8 cellular contexts compared by ENCODE assay signal in the genomic region with DNA sequence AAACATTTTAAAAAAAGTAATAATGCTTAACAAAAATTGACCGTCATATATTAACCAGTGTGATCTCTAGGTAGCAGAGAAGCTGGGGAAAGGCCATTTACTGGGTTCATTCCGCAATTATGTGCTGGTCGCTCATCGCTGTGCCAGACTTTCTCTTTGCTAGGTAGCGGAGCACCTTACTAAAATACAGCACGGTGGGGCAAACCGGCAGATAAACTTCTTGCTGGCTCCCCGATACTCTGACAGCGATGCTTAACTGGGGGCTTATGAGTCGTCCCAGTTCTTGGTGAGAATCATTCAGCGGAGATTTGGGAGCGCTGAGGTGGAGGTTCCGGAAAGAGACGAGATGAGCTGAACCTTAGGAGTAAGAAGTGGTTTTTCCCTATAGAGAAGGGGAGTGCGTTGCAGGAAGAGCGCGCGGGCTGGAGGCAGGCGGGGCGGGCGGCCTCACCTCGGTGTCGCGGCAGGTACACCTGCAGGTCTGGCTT. TPM values are rescaled to one million over a fixed set of nuclear protein-coding genes. Genes with fewer than 3 reads are reported as not detected.
DNase-seq lines count a peak whose midpoint lies in the region; ATAC-seq and TF ChIP-seq lines count a peak whose summit lies in the region.

No MANE protein-coding gene starts in this region.

- no peaks in the 10 kb centered on the region for H3K36me3 ChIP-seq in breast epithelium
- no peaks in the 10 kb centered on the region for H3K36me3 ChIP-seq in mucosa of descending colon (ENCODE audit: low read depth)

- H3K4me1 ChIP-seq in breast epithelium (peaks cover 0 to 8% of the 10 kb centered on the region in 2 donors), mucosa of descending colon (ENCODE audit: low read depth) (peaks cover 8% of the 10 kb centered on the region)

- H3K27ac ChIP-seq in C4-2B (peak overlapping the region; percentile 79), breast epithelium (peak overlapping the region; percentile 86 to 94)

- TF ChIP-seq CTCF in C4-2B (conservative IDR thresholded peaks at IDR 0.05) (no peak), breast epithelium (IDR thresholded peaks at IDR 0.05) (no peak), mucosa of descending colon (IDR thresholded peaks at IDR 0.05) (no peak), GM13977 (IDR thresholded peaks at IDR 0.05; ENCODE audit: extremely low read depth, insufficient read depth, missing control alignments) (no peak)

- intact Hi-C loops in breast epithelium (cut with DNase I; ENCODE audit: low total_unique reads): no loop called here
- intact Hi-C loops in mucosa of descending colon (cut with DNase I, micrococcal nuclease): no loop called here

- in situ Hi-C loops in GM13977 (cut with MboI; ENCODE audit: low pct_unique_long_range_greater_than_20kb, low sequenced_read_pairs, unreplicated experiment): no loop called here

- H3K9me3 ChIP-seq in breast epithelium (no peaks in the 10 kb centered on the region), mucosa of descending colon (no peaks in the 10 kb centered on the region)

- TF ChIP-seq POLR2A in breast epithelium (IDR thresholded peaks at IDR 0.05): no peak

- no peaks in the 10 kb centered on the region for H3K27me3 ChIP-seq in breast epithelium

- H3K4me3 ChIP-seq in breast epithelium: peak overlapping the region; percentile 86 to 93 (median 91)
- peak overlapping the region; percentile 73 for H3K4me3 ChIP-seq in mucosa of descending colon

- no peak for DNase-seq in breast epithelium (ENCODE audit: low spot score in 2 of 2)
- no peak for DNase-seq in mucosa of descending colon
- no peak for DNase-seq in NCI-H774 (lab: John Stamatoyannopoulos, UW)
- no peak for DNase-seq in GM13977 (ENCODE audit: low spot score)
- DNase-seq in DMS114 treated with DMSO at 0.1 percent for 48 hours (lab: John Stamatoyannopoulos, UW; ENCODE audit: unreplicated experiment): no peak
- DNase-seq in NCI-H2196 treated with DMSO at 0.1 percent for 48 hours (lab: John Stamatoyannopoulos, UW; ENCODE audit: unreplicated experiment): no peak

- ATAC-seq in HG03378 (IDR thresholded peaks at IDR 0.05; ENCODE audit: unreplicated experiment): peak; percentile 2
- peak; percentile 63 for ATAC-seq in mucosa of descending colon

RNA-seq across cellular contexts. Expression of a gene that starts 0.6 kb away (rescaled TPM):
- total RNA-seq in breast epithelium: 10 to 100 TPM; 13.9 to 26.6 (median 16.1) TPM
- total RNA-seq in mucosa of descending colon: 10 to 100 TPM; 36.4 to 45.5 (median 36.7) TPM

RNA-seq across cellular contexts. Expression of a gene that starts 4.7 kb away (rescaled TPM):
- total RNA-seq in breast epithelium (10 to 100 TPM; 53.6 to 71.7 (median 68.5) TPM), mucosa of descending colon (10 to 100 TPM; 33.5 to 46.4 (median 35.6) TPM)

RNA-seq across cellular contexts. Expression of a gene that starts 8.8 kb away (rescaled TPM):
- total RNA-seq in breast epithelium (10 to 100 TPM; 20.8 to 40.0 (median 22.6) TPM), mucosa of descending colon (10 to 100 TPM in 1 of 3 donors, 1 to 10 TPM in 2; 9.4 to 20.9 (median 10.0) TPM)

RNA-seq across cellular contexts. Expression of a gene that starts 15.7 kb away (rescaled TPM):
- total RNA-seq in breast epithelium (100 to 1,000 TPM; 131 to 243 (median 161) TPM), mucosa of descending colon (10 to 100 TPM; 73.7 to 89.5 (median 80.8) TPM)

RNA-seq across cellular contexts. Expression of a gene that starts 27.0 kb away (rescaled TPM):
- total RNA-seq in breast epithelium: 10 to 100 TPM; 33.8 to 92.0 (median 50.8) TPM
- 10 to 100 TPM; 10.8 to 39.3 (median 28.3) TPM for total RNA-seq in mucosa of descending colon
